14 cellular contexts compared by ENCODE assay signal in genomic region chr20:21103582-21104465, GRCh38. TPM values are rescaled to one million over a fixed set of nuclear protein-coding genes. Genes with fewer than 3 reads are reported as not detected.
DNase-seq lines count a peak whose midpoint lies in the region; ATAC-seq and TF ChIP-seq lines count a peak whose summit lies in the region.
"Had no signal": no experiment of that assay in that cellular context is flagged by ENCODE, and none has a peak within 500 bp of the region (broad histone marks: within the 10 kb centered on the region; RNA-seq: fewer than 3 reads in every experiment).

No MANE protein-coding gene starts in this region.

- ATAC-seq in activated naive CD8-positive, alpha-beta T cell treated with anti-CD3 and anti-CD28 coated beads, Interleukin-2, amount 10 ng/mL, durations not matched to agents 7 days and 5 days (ENCODE audit: low read depth) = no peak

- H3K27ac Mint-ChIP-seq in CD4-positive, alpha-beta memory T cell = peak overlapping the region in 3 of 7 donors; percentile 41 to 73 (median 66)
- no peak overlapping the region for H3K27ac Mint-ChIP-seq in activated naive CD8-positive, alpha-beta T cell treated with anti-CD3 and anti-CD28 coated beads, Interleukin-2, amount 10 ng/mL, durations not matched to agents 7 days and 5 days
- H3K27ac Mint-ChIP-seq in nephron = no peak overlapping the region

- no peak overlapping the region for H3K27ac ChIP-seq in CD4-positive, alpha-beta memory T cell (ENCODE audit: low read depth, low read length)
- H3K27ac ChIP-seq in RWPE1 = no peak overlapping the region

- H3K36me3 ChIP-seq in CD4-positive, alpha-beta memory T cell (ENCODE audit: insufficient read depth, low read length) = no peaks in the 10 kb centered on the region

- H3K4me3 Mint-ChIP-seq in CD4-positive, alpha-beta memory T cell = peak overlapping the region in 7 of 8 donors; percentile 76 to 86 (median 84)
- H3K4me3 Mint-ChIP-seq in activated naive CD8-positive, alpha-beta T cell treated with anti-CD3 and anti-CD28 coated beads, Interleukin-2, amount 10 ng/mL, durations not matched to agents 7 days and 5 days = peak overlapping the region; percentile 86
- peak overlapping the region; percentile 11 to 34 (median 18) for H3K4me3 Mint-ChIP-seq in nephron

- intact Hi-C loops in CD4-positive, alpha-beta memory T cell (cut with micrococcal nuclease) = loop anchor here (5.0 to 10.0 kb wide), 2 partner anchors 291 to 408 kb away; partner anchors contain the start of genes NKX2-2 and NKX2-4
- intact Hi-C loops in head of caudate nucleus (cut with DNase I) = no loop called here

- peaks cover 0 to 11% of the 10 kb centered on the region in 2 donors for H3K36me3 Mint-ChIP-seq in CD4-positive, alpha-beta memory T cell
- H3K36me3 Mint-ChIP-seq in activated naive CD8-positive, alpha-beta T cell treated with anti-CD3 and anti-CD28 coated beads, Interleukin-2, amount 10 ng/mL, durations not matched to agents 7 days and 5 days = no peaks in the 10 kb centered on the region
- H3K36me3 Mint-ChIP-seq in nephron (ENCODE audit: low read depth) = no peaks in the 10 kb centered on the region

- no peaks in the 10 kb centered on the region for H3K9me3 ChIP-seq in CD4-positive, alpha-beta memory T cell (ENCODE audit: control insufficient read depth in 1 of 2, low read length in 2 of 2)

- TF ChIP-seq CTCF in GM20000 (IDR thresholded peaks at IDR 0.05; ENCODE audit: extremely low read depth, missing control alignments) (no peak), nephron (IDR thresholded peaks at IDR 0.05; ENCODE audit: unreplicated experiment in 3 of 3) (no peak), RWPE1 (conservative IDR thresholded peaks at IDR 0.05; ENCODE audit: low read depth) (no peak)

- H3K27me3 ChIP-seq in CD4-positive, alpha-beta memory T cell (ENCODE audit: insufficient read depth, low read length) = peaks cover 58% of the 10 kb centered on the region

- peaks cover 18 to 63% (median 42%) of the 10 kb centered on the region in 4 donors for H3K4me1 Mint-ChIP-seq in CD4-positive, alpha-beta memory T cell
- peaks cover 32% of the 10 kb centered on the region for H3K4me1 Mint-ChIP-seq in activated naive CD8-positive, alpha-beta T cell treated with anti-CD3 and anti-CD28 coated beads, Interleukin-2, amount 10 ng/mL, durations not matched to agents 7 days and 5 days
- peaks cover 21% of the 10 kb centered on the region for H3K4me1 Mint-ChIP-seq in nephron

- peak overlapping the region in 1 of 2 donors; percentile 12 for H3K4me3 ChIP-seq in CD4-positive, alpha-beta memory T cell (ENCODE audit: low read length in 2 of 2)

- H3K27me3 Mint-ChIP-seq in CD4-positive, alpha-beta memory T cell = peaks cover 52 to 61% of the 10 kb centered on the region in 2 donors
- peaks cover 79% of the 10 kb centered on the region for H3K27me3 Mint-ChIP-seq in activated naive CD8-positive, alpha-beta T cell treated with anti-CD3 and anti-CD28 coated beads, Interleukin-2, amount 10 ng/mL, durations not matched to agents 7 days and 5 days
- peaks cover 100% of the 10 kb centered on the region for H3K27me3 Mint-ChIP-seq in nephron (ENCODE audit: low read depth)

- H3K9me3 Mint-ChIP-seq in CD4-positive, alpha-beta memory T cell = peaks cover 0 to 10% (median 0%) of the 10 kb centered on the region in 8 donors
- no peaks in the 10 kb centered on the region for H3K9me3 Mint-ChIP-seq in activated naive CD8-positive, alpha-beta T cell treated with anti-CD3 and anti-CD28 coated beads, Interleukin-2, amount 10 ng/mL, durations not matched to agents 7 days and 5 days
- H3K9me3 Mint-ChIP-seq in nephron = peaks cover 2% of the 10 kb centered on the region

- H3K4me1 ChIP-seq in CD4-positive, alpha-beta memory T cell (ENCODE audit: insufficient read depth, low read length) = peaks cover 52% of the 10 kb centered on the region

- POLR2A ChIA-PET in CD4-positive, alpha-beta memory T cell (lab: Charles Lee; ENCODE audit: partially characterized antibody) = interaction anchor here (0.8 kb wide), 1 partner anchor 412 kb away, joined by 3 read pairs; no protein-coding TSS in a partner anchor
- POLR2A ChIA-PET in activated naive CD8-positive, alpha-beta T cell treated with anti-CD3 and anti-CD28 coated beads, Interleukin-2, amount 10 ng/mL, durations not matched to agents 7 days and 5 days (lab: Charles Lee) = interaction anchor here (1.1 kb wide), 1 partner anchor 70 kb away, joined by 3 read pairs; no protein-coding TSS in a partner anchor
- POLR2A ChIA-PET in RWPE1 (lab: Yijun Ruan, JAX; ENCODE audit: low non-redundant PET) = no interaction called here

- DNase-seq in CD4-positive, alpha-beta memory T cell = peak in 1 of 5 donors; percentile 11
- peak; percentile 35 for DNase-seq in GM20000 (ENCODE audit: low spot score)
- DNase-seq in activated naive CD8-positive, alpha-beta T cell treated with anti-CD3 and anti-CD28 coated beads, Interleukin-2, amount 10 ng/mL, durations not matched to agents 7 days and 5 days = no peak
- DNase-seq in head of caudate nucleus = no peak
- DNase-seq in DMS 273 (lab: John Stamatoyannopoulos, UW; ENCODE audit: unreplicated experiment) = no peak
- DNase-seq in RWPE1 (ENCODE audit: low spot score) = no peak
- DNase-seq: Calu3, left ventricle myocardium superior, NCI-H1436, NCI-H510A, T-helper 9 cell had no signal

- CTCF ChIA-PET in CD4-positive, alpha-beta memory T cell (lab: Charles Lee; ENCODE audit: partially characterized antibody) = no interaction called here
- CTCF ChIA-PET in RWPE1 (lab: Yijun Ruan, JAX) = no interaction called here

RNA-seq across cellular contexts. Expression of gene LINC00237, which starts 2.3 kb away (rescaled TPM):
- total RNA-seq in CD4-positive, alpha-beta memory T cell = not detected
- polyA plus RNA-seq in CD4-positive, alpha-beta memory T cell = not detected
- under 1 TPM in 1 of 2 experiments, not detected in 1; 0.33 TPM for total RNA-seq in activated naive CD8-positive, alpha-beta T cell treated with anti-CD3 and anti-CD28 coated beads, Interleukin-2, amount 10 ng/mL, durations not matched to agents 7 days and 5 days
- total RNA-seq: bronchial epithelial cell, Calu3, endothelial cell of umbilical vein, left ventricle myocardium superior had no signal
- polyA plus RNA-seq: endothelial cell of umbilical vein had no signal

RNA-seq across cellular contexts. Expression of gene KIZ, which starts 22.1 kb away (rescaled TPM):
- total RNA-seq in CD4-positive, alpha-beta memory T cell = 10 to 100 TPM; 33.7 to 46.3 TPM
- polyA plus RNA-seq in CD4-positive, alpha-beta memory T cell = 10 to 100 TPM; 15.9 to 17.0 TPM
- 10 to 100 TPM; 33.4 to 36.6 TPM for total RNA-seq in activated naive CD8-positive, alpha-beta T cell treated with anti-CD3 and anti-CD28 coated beads, Interleukin-2, amount 10 ng/mL, durations not matched to agents 7 days and 5 days

Comparison
In these comparisons a context has a peak if more than half of its experiments do, and no peak if none do; other contexts are left out.
1. H3K4me3 Mint-ChIP-seq: peak in every context shown above with its lines; median percentile 86 in activated naive CD8-positive, alpha-beta T cell treated with anti-CD3 and anti-CD28 coated beads, Interleukin-2, amount 10 ng/mL, durations not matched to agents 7 days and 5 days; 84 in CD4-positive, alpha-beta memory T cell; 18 in nephron.